18 cellular contexts compared by ENCODE assay signal in the genomic region with DNA sequence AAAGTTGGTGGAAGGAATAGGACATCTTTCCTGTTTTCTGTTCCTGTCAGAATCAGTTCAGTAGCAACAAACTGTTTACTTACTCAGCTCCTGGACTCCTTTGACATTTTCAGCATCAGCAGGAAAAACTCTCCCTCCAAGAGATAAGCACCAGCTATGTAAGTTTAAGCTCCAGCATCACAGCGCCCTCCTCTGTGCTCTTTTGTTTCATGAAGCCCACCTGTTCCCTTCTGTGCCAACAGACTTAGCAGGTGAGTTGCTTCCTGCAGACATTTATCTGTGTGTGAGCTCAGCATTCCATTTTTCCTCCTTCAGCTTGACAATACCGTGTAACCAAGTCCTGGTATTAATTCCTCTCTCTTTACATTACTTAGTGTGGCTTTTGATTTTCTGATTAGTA.
DNase-seq lines count a peak whose midpoint lies in the region; FAIRE-seq and TF ChIP-seq lines count a peak whose summit lies in the region.
"Had no signal": no experiment of that assay in that cellular context is flagged by ENCODE, and none has a peak within 500 bp of the region (broad histone marks: within the 10 kb centered on the region; RNA-seq: fewer than 3 reads in every experiment).

No MANE protein-coding gene starts in this region.

- FAIRE-seq in H1 (lab: Jason Lieb, UNC) = peak; percentile 85
- FAIRE-seq: H54 had no signal

- H3K9me2 ChIP-seq in neural cell (ENCODE audit: insufficient read depth, low read length) = no peaks in the 10 kb centered on the region

- H3K27ac ChIP-seq in H1 (ENCODE audit: low read depth, low read length) = no peak overlapping the region
- H3K27ac ChIP-seq in neural cell (ENCODE audit: low read length) = no peak overlapping the region
- H3K27ac ChIP-seq: thyroid gland had no signal

- no peak overlapping the region for H3K56ac ChIP-seq in H1 (replicated peaks; ENCODE audit: insufficient read length, low read depth, low read length)

- no peak overlapping the region for H2BK120ac ChIP-seq in H1 (replicated peaks; ENCODE audit: low read depth, low read length)

- H3K23ac ChIP-seq in H1 (ENCODE audit: insufficient read length) = no peak overlapping the region

- no peak overlapping the region for H4K8ac ChIP-seq in H1 (ENCODE audit: extremely low read depth, insufficient read depth, low read length)

- no peak for TF ChIP-seq POLR2A in H1 (IDR thresholded peaks at IDR 0.05; ENCODE audit: control extremely low read depth in 1 of 2, low read depth in 2 of 2, low read length in 2 of 2)

- DNase-seq in D341Med (ENCODE audit: low spot score) (peak; percentile 39), HFFc6 (no peak), H1 (ENCODE audit: low read depth in 1 of 2, low spot score in 2 of 2) (no peak), activated gamma-delta T cell (lab: John Stamatoyannopoulos, UW) (no peak), 8988T (no peak)
- DNase-seq in activated T-cell treated with anti-CD3 and anti-CD28 coated beads, Interleukin-2, amount 50 U/mL, for 24 hours = no peak
- DNase-seq in stimulated activated CD4-positive, alpha-beta T cell treated with anti-CD3 and anti-CD28 coated beads, Interleukin-4, amount 100 ng/mL, for 1 hour = no peak
- DNase-seq: activated T-cell treated with anti-CD3 and anti-CD28 coated beads, Interleukin-2, amount 50 U/mL, for 48 hours; CD4-positive, CD25-positive, alpha-beta regulatory T cell; effector CD8-positive, alpha-beta T cell; mammary epithelial cell; NCI-H2107; SIG-M5; stimulated activated CD4-positive, alpha-beta T cell treated with anti-CD3 and anti-CD28 coated beads, Interleukin-4, amount 100 ng/mL, for 24 hours; T1000; thyroid gland had no signal

- H3K79me1 ChIP-seq in H1 (ENCODE audit: low read depth, low read length) = no peaks in the 10 kb centered on the region

- no peaks in the 10 kb centered on the region for H3K79me2 ChIP-seq in H1 (ENCODE audit: control insufficient read depth in 1 of 2, insufficient read depth in 2 of 2, low read length in 2 of 2)
- no peaks in the 10 kb centered on the region for H3K79me2 ChIP-seq in neural cell (replicated peaks; ENCODE audit: insufficient read depth, low read length)

- peak; percentile 22; the same call in 1 of the 2 replicates for TF ChIP-seq CTCF in HFFc6 (IDR thresholded peaks at IDR 0.05)
- TF ChIP-seq CTCF in H1 (IDR thresholded peaks at IDR 0.05; ENCODE audit: control extremely low read depth in 1 of 3, insufficient read depth in 1 of 3, low read depth in 1 of 3, low read length in 3 of 3) = peak; percentile 21 to 70 (median 51)
- TF ChIP-seq CTCF in neural cell (IDR thresholded peaks at IDR 0.05; ENCODE audit: poor library complexity, severe bottlenecking) = peak; percentile 40

- no peak overlapping the region for H3K9ac ChIP-seq in H1 (replicated peaks in 1 of 4; ENCODE audit: extremely low read depth in 1 of 4, low read depth in 3 of 4, low read length in 3 of 4)
- no peak overlapping the region for H3K9ac ChIP-seq in neural cell (ENCODE audit: low read length)

- peaks cover 6% of the 10 kb centered on the region; the same call in 1 of the 2 replicates for H3K27me3 Mint-ChIP-seq in HFFc6 (ENCODE audit: insufficient read depth)
- H3K27me3 Mint-ChIP-seq in activated T-cell treated with anti-CD3 and anti-CD28 coated beads, Interleukin-2, amount 50 U/mL, for 24 hours = no peaks in the 10 kb centered on the region
- H3K27me3 Mint-ChIP-seq: CD4-positive, CD25-positive, alpha-beta regulatory T cell had no signal

- no peak overlapping the region for H2BK12ac ChIP-seq in H1 (ENCODE audit: low read depth, low read length)

- H2BK20ac ChIP-seq in H1 (ENCODE audit: low read length) = no peak overlapping the region

- no peak overlapping the region for H2AK5ac ChIP-seq in H1 (ENCODE audit: low read depth, low read length)

- no peak overlapping the region for H2BK15ac ChIP-seq in H1 (ENCODE audit: low read length)

- TF ChIP-seq RAD21 in H1 (IDR thresholded peaks at IDR 0.05 in 1 of 2, conservative IDR thresholded peaks at IDR 0.05 in 1 of 2; ENCODE audit: low read depth in 2 of 2, low read length in 2 of 2) = peak; percentile 76 to 82
- peak; percentile 52 for TF ChIP-seq RAD21 in neural cell (conservative IDR thresholded peaks at IDR 0.05)

- TF ChIP-seq EP300 in H1 (IDR thresholded peaks at IDR 0.05; ENCODE audit: borderline replicate concordance in 1 of 2, low read depth in 2 of 2, low read length in 2 of 2) (no peak), neural cell (conservative IDR thresholded peaks at IDR 0.05; ENCODE audit: poor library complexity, severe bottlenecking) (no peak)

- H4K91ac ChIP-seq in H1 (replicated peaks; ENCODE audit: insufficient read length, low read length) = no peak overlapping the region

- no peaks in the 10 kb centered on the region for H3F3A ChIP-seq in neural cell (ENCODE audit: insufficient read depth, low read length, poor library complexity, severe bottlenecking)

- H4K20me1 ChIP-seq in H1 (replicated peaks in 1 of 2; ENCODE audit: control insufficient read depth in 1 of 2, insufficient read depth in 2 of 2, low read length in 2 of 2) (no peaks in the 10 kb centered on the region), neural cell (ENCODE audit: insufficient read depth) (no peaks in the 10 kb centered on the region)

- H3K4me3 ChIP-seq in H1 (ENCODE audit: extremely low read depth in 1 of 4, insufficient read depth in 2 of 4, low read depth in 3 of 4, low read length in 4 of 4) (no peak overlapping the region), neural cell (ENCODE audit: low read length) (no peak overlapping the region)
- H3K4me3 ChIP-seq: thyroid gland had no signal

- H3K4me3 Mint-ChIP-seq in HFFc6 = peak overlapping the region; percentile 58; the same call in 1 of the 2 replicates
- no peak overlapping the region for H3K4me3 Mint-ChIP-seq in activated T-cell treated with anti-CD3 and anti-CD28 coated beads, Interleukin-2, amount 50 U/mL, for 24 hours
- H3K4me3 Mint-ChIP-seq: CD4-positive, CD25-positive, alpha-beta regulatory T cell had no signal

- H3K4me2 ChIP-seq in H1 (ENCODE audit: insufficient read depth in 1 of 2, low read depth in 2 of 2, low read length in 2 of 2) (no peak overlapping the region), neural cell (ENCODE audit: low read length) (no peak overlapping the region)

- H3K36me3 Mint-ChIP-seq in HFFc6 (ENCODE audit: low read depth) = no peaks in the 10 kb centered on the region
- no peaks in the 10 kb centered on the region for H3K36me3 Mint-ChIP-seq in activated T-cell treated with anti-CD3 and anti-CD28 coated beads, Interleukin-2, amount 50 U/mL, for 24 hours (ENCODE audit: low read depth)
- H3K36me3 Mint-ChIP-seq: CD4-positive, CD25-positive, alpha-beta regulatory T cell had no signal

- no peak overlapping the region for H3K4ac ChIP-seq in H1 (replicated peaks; ENCODE audit: insufficient read length, low read depth, low read length)

- no peaks in the 10 kb centered on the region for H3K23me2 ChIP-seq in H1 (ENCODE audit: low read depth, low read length)

- CTCF ChIA-PET in H1 (lab: Charles Lee; ENCODE audit: partially characterized antibody) = interaction anchor here (0.6 to 1.7 kb wide), 16 partner anchors 9 to 821 kb away, joined by 3 to 5 read pairs (median 3); no protein-coding TSS in a partner anchor

- H3K36me3 ChIP-seq in H1 (ENCODE audit: control insufficient read depth in 2 of 4, insufficient read depth in 4 of 4, low read length in 3 of 4) = no peaks in the 10 kb centered on the region
- H3K36me3 ChIP-seq in neural cell (ENCODE audit: insufficient read depth, low read length) = no peaks in the 10 kb centered on the region
- H3K36me3 ChIP-seq: thyroid gland had no signal

- POLR2A ChIA-PET in H1 (lab: Charles Lee; ENCODE audit: partially characterized antibody) = interaction anchor here (0.7 kb wide), 1 partner anchor 85 kb away, joined by 5 read pairs; no protein-coding TSS in a partner anchor

- no peak overlapping the region for H3K14ac ChIP-seq in H1 (ENCODE audit: insufficient read length)

- H3K27me3 ChIP-seq in H1 (replicated peaks in 1 of 4; ENCODE audit: control insufficient read depth in 3 of 4, extremely low read depth in 1 of 4, insufficient read depth in 3 of 4, low read length in 3 of 4) (no peaks in the 10 kb centered on the region), neural cell (ENCODE audit: insufficient read depth, low read depth, low read length) (no peaks in the 10 kb centered on the region)
- H3K27me3 ChIP-seq: thyroid gland had no signal

- 34% methylated on average over 2 of the region's 2 CpGs; no CpG with 5 or more reads in 1 of the 2 experiments for WGBS in H1 (ENCODE audit: extremely low coverage in 1 of 2, insufficient coverage in 1 of 2, insufficient read length in 1 of 2, insufficient replicate concordance in 2 of 2, low coverage in 1 of 2, low lambda C conversion rate in 2 of 2, missing lambda C conversion rate in 1 of 2), 2 experiments

- no peaks in the 10 kb centered on the region for H3K9me3 ChIP-seq in H1 (ENCODE audit: insufficient read depth in 2 of 2, low read depth in 1 of 2, low read length in 1 of 2)
- H3K9me3 ChIP-seq in neural cell (ENCODE audit: low read length) = no peaks in the 10 kb centered on the region
- H3K9me3 ChIP-seq: thyroid gland had no signal

- no peak overlapping the region for H4K5ac ChIP-seq in H1 (ENCODE audit: insufficient read length, low read depth, low read length)

- H3K9me3 Mint-ChIP-seq in HFFc6 = no peaks in the 10 kb centered on the region; the same call in 1 of the 2 replicates
- no peaks in the 10 kb centered on the region for H3K9me3 Mint-ChIP-seq in activated T-cell treated with anti-CD3 and anti-CD28 coated beads, Interleukin-2, amount 50 U/mL, for 24 hours

- peak overlapping the region; percentile 81; the same call in 1 of the 2 replicates for H2AFZ ChIP-seq in H1 (ENCODE audit: low read length)
- no peak overlapping the region for H2AFZ ChIP-seq in neural cell (ENCODE audit: low read depth, low read length)

- H3K4me1 ChIP-seq in H1 (replicated peaks in 1 of 4; ENCODE audit: control insufficient read depth in 3 of 4, insufficient read depth in 4 of 4, low read length in 3 of 4) = peaks cover 0 to 5% (median 1%) of the 10 kb centered on the region in 4 experiments; a peak in 3 of 7 replicates
- H3K4me1 ChIP-seq: thyroid gland had no signal

- H3K4me1 Mint-ChIP-seq in HFFc6 (ENCODE audit: low read depth) = peaks cover 7% of the 10 kb centered on the region; the same call in 1 of the 2 replicates
- no peaks in the 10 kb centered on the region for H3K4me1 Mint-ChIP-seq in activated T-cell treated with anti-CD3 and anti-CD28 coated beads, Interleukin-2, amount 50 U/mL, for 24 hours (ENCODE audit: low read depth)
- H3K4me1 Mint-ChIP-seq: CD4-positive, CD25-positive, alpha-beta regulatory T cell had no signal

- no peak overlapping the region for H3K27ac Mint-ChIP-seq in HFFc6
- no peak overlapping the region for H3K27ac Mint-ChIP-seq in activated T-cell treated with anti-CD3 and anti-CD28 coated beads, Interleukin-2, amount 50 U/mL, for 24 hours
- H3K27ac Mint-ChIP-seq: CD4-positive, CD25-positive, alpha-beta regulatory T cell had no signal

- H3K18ac ChIP-seq in H1 (ENCODE audit: extremely low read depth, low read length) = no peak overlapping the region

- no peak overlapping the region for H2BK5ac ChIP-seq in H1 (ENCODE audit: low read depth, low read length)

TF ChIP-seq in H1, 55 proteins besides CTCF, POLR2A, EP300 and RAD21 (continues in another document):
- TF ChIP-seq TCF12 (IDR thresholded peaks at IDR 0.05; ENCODE audit: low read depth, low read length) = peak; percentile 55; the same call in 1 of the 2 replicates
